In the genomic region with DNA sequence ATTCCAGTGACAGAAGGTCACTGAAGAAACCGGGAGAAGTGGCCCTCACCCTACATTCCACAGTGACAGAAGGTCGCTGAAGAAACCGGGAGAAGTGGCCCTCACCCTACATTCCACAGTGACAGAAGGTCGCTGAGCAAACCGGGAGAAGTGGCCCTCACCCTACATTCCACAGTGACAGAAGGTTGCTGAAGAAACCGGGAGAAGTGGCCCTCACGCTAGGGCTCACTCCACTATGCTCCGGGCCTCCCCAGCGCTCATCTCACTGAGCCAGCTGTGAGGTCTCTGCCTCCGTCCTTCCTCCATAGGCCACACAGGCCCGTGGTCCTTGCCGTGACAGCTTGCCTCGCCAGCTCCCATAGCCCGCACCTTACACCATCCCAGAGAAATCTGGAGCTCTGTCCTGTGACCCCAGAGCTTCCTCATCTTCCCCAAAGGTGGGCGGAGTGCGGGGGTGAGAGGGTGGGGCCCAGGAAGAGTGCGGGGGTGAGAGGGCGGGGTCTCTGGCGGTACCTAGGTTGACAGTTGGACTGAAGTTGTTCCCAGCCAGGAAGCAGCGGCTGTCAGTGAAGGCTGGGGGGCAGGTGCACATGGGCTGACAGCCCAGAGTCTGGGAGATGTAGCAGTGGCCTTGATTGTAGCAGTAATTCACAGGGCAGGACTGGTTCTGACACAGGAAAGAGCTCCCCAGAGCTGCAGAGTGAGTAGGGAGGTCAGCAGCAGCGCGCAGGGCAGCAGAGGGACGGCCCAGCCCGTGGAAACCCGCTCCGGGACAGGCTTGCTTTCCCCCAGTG, we compare ENCODE assay signal across 27 cellular contexts. TPM values are rescaled to one million over a fixed set of nuclear protein-coding genes. Genes with fewer than 3 reads are reported as not detected.
DNase-seq lines count a peak whose midpoint lies in the region; ATAC-seq, FAIRE-seq and TF ChIP-seq lines count a peak whose summit lies in the region.
"Had no signal": no experiment of that assay in that cellular context is flagged by ENCODE, and none has a peak within 500 bp of the region (broad histone marks: within the 10 kb centered on the region; RNA-seq: fewer than 3 reads in every experiment).

No MANE protein-coding gene starts in this region.

- H3K9me3 ChIP-seq in K562 (replicated peaks; ENCODE audit: control insufficient read depth, insufficient read depth, low read depth, low read length): no peaks in the 10 kb centered on the region
- H3K9me3 ChIP-seq: sigmoid colon, tibial artery had no signal

- TF ChIP-seq POLR2A in K562 (conservative IDR thresholded peaks at IDR 0.05) (no peak), lower leg skin (IDR thresholded peaks at IDR 0.05) (no peak)

- H3K9me1 ChIP-seq in K562 (ENCODE audit: control insufficient read depth, insufficient read depth, low read length): no peaks in the 10 kb centered on the region

- H4K20me1 ChIP-seq in K562 (replicated peaks; ENCODE audit: control insufficient read depth, insufficient read depth, low read length): no peaks in the 10 kb centered on the region; the same call in 1 of the 2 replicates

- H3K4me3 ChIP-seq in H7 (ENCODE audit: insufficient read depth, low read depth, low read length): no peak overlapping the region
- no peak overlapping the region for H3K4me3 ChIP-seq in K562
- no peak overlapping the region for H3K4me3 ChIP-seq in lower leg skin (ENCODE audit: low read depth, poor library complexity, severe bottlenecking)
- H3K4me3 ChIP-seq: sigmoid colon, tibial artery had no signal

- BruUV-seq in K562 (replicated peaks; lab: Mats Ljungman, UMichigan): no TSS peak

- TF ChIP-seq CTCF in K562 (IDR thresholded peaks at IDR 0.05 in 2 of 3, conservative IDR thresholded peaks at IDR 0.05 in 1 of 3; ENCODE audit: insufficient read depth in 2 of 3, low read depth in 1 of 3, low read length in 3 of 3) (no peak), lower leg skin (IDR thresholded peaks at IDR 0.05) (no peak), foreskin keratinocyte (conservative IDR thresholded peaks at IDR 0.05) (no peak)

- in situ Hi-C loops in K562 (cut with MboI): no loop called here

- peaks cover 0 to 25% of the 10 kb centered on the region in 2 experiments; a peak in 3 of 5 replicates for H3K4me1 ChIP-seq in K562 (replicated peaks in 1 of 2; ENCODE audit: control insufficient read depth in 2 of 2, insufficient read depth in 2 of 2, low read length in 2 of 2)
- H3K4me1 ChIP-seq in foreskin keratinocyte: no peaks in the 10 kb centered on the region

- peaks cover 6% of the 10 kb centered on the region; the same call in 1 of the 2 replicates for H3K27me3 ChIP-seq in H7 (ENCODE audit: control insufficient read depth, insufficient read depth, low read length)
- H3K27me3 ChIP-seq in K562 (ENCODE audit: control insufficient read depth in 2 of 2, insufficient read depth in 2 of 2, low read length in 2 of 2): peaks cover 8 to 45% of the 10 kb centered on the region in 2 experiments; a peak in 4 of 5 replicates
- peaks cover 3% of the 10 kb centered on the region for H3K27me3 ChIP-seq in foreskin keratinocyte

- no peak for TF ChIP-seq RAD21 in K562 (CRISPR knock-in tag; conservative IDR thresholded peaks at IDR 0.05 in 1 of 2, IDR thresholded peaks at IDR 0.05 in 1 of 2)

- no peak for TF ChIP-seq EP300 in K562 (IDR thresholded peaks at IDR 0.05; ENCODE audit: low read length)

- WGBS in K562 (ENCODE audit: insufficient coverage, low coverage, missing lambda C conversion rate): 22% methylated on average over 19 of the region's 26 CpGs
- WGBS in lower leg skin, 2 donors: 84 to 85% methylated on average over 26 of the region's 26 CpGs

- H3K4me2 ChIP-seq in K562 (ENCODE audit: insufficient read depth, low read length): no peak overlapping the region

- CTCF ChIA-PET in K562 (lab: Yijun Ruan, JAX; ENCODE audit: low intra/inter-chr PET ratio): no interaction called here

- no peak overlapping the region for H2AFZ ChIP-seq in K562 (ENCODE audit: low read depth, low read length)

- ATAC-seq in K562 (peak; percentile 14; the same call in 2 of the 3 replicates), HG03354 (IDR thresholded peaks at IDR 0.05; ENCODE audit: poor library complexity, severe bottlenecking, unreplicated experiment) (no peak), foreskin keratinocyte (no peak)
- ATAC-seq: activated CD4-positive, alpha-beta T cell treated with anti-CD3 and anti-CD28 coated beads for 36 hours; stimulated activated naive CD8-positive, alpha-beta T cell treated with anti-CD3 and anti-CD28 coated beads, Interleukin-15, amount 100 ng/mL, for 72 hours; T-helper 17 cell had no signal

- no peak for FAIRE-seq in K562 (lab: Jason Lieb, UNC)

- H3K36me3 ChIP-seq in H7 (replicated peaks; ENCODE audit: control insufficient read depth, insufficient read depth, low read length): no peaks in the 10 kb centered on the region
- H3K36me3 ChIP-seq in K562 (ENCODE audit: control insufficient read depth, insufficient read depth, low read length): no peaks in the 10 kb centered on the region
- H3K36me3 ChIP-seq: sigmoid colon, tibial artery had no signal

- DNase-seq in NCI-H1694 treated with DMSO at 0.1 percent for 48 hours (lab: John Stamatoyannopoulos, UW) (peak; percentile 16), NCI-H1694 (lab: John Stamatoyannopoulos, UW) (no peak), H7 (peak; percentile 73), K562 (ENCODE audit: extremely low read depth in 1 of 4, low spot score in 3 of 4) (peak; percentile 30 to 77 (median 56)), posterior vena cava (ENCODE audit: low spot score) (peak; percentile 61), lower leg skin (ENCODE audit: low spot score in 2 of 2) (no peak), foreskin keratinocyte (no peak)
- DNase-seq: 8988T; activated CD4-positive, alpha-beta T cell treated with anti-CD3 and anti-CD28 coated beads for 36 hours; activated naive CD4-positive, alpha-beta T cell treated with Interleukin-2 at 50 U/mL for 16 hours; activated T-cell treated with anti-CD3 and anti-CD28 coated beads, Interleukin-2, amount 50 U/mL, for 48 hours; AML-193; DMS79; effector CD4-positive, alpha-beta T cell; hippocampal formation; immature natural killer cell; NCI-H1048; sigmoid colon; stimulated activated CD4-positive, alpha-beta T cell treated with anti-CD3 and anti-CD28 coated beads, Interleukin-15, amount 100 ng/mL, for 24 hours; stimulated activated naive CD8-positive, alpha-beta T cell treated with anti-CD3 and anti-CD28 coated beads, Interleukin-15, amount 100 ng/mL, for 72 hours; T-helper 17 cell; tibial artery had no signal

- intact Hi-C loops in K562 (cut with micrococcal nuclease) (no loop called here), posterior vena cava (cut with DNase I) (no loop called here), lower leg skin (cut with DNase I; ENCODE audit: low total_unique reads) (no loop called here)

- H3K79me2 ChIP-seq in K562 (ENCODE audit: control insufficient read depth, insufficient read depth, low read length): no peaks in the 10 kb centered on the region

- POLR2A ChIA-PET in K562 (lab: Yijun Ruan, JAX): no interaction called here

- H3K9ac ChIP-seq in K562 (ENCODE audit: insufficient read depth in 1 of 2, low read depth in 2 of 2, low read length in 2 of 2): peak overlapping the region in 1 of 2 experiments; percentile 72; a peak in 1 of 4 replicates

- no peak overlapping the region for H3K27ac ChIP-seq in K562 (ENCODE audit: extremely low read depth, low read depth, low read length)
- H3K27ac ChIP-seq in foreskin keratinocyte: no peak overlapping the region
- H3K27ac ChIP-seq: sigmoid colon, tibial artery had no signal

RNA-seq across cellular contexts. Expression of a gene that starts 32.0 kb away (rescaled TPM):
- 0.52 and 0.69 TPM in 2 replicates for total RNA-seq in H7 (2014; rRNA removed; shearing (Covaris generic))
- 0.51 and 0.63 TPM in 2 replicates for total RNA-seq in K562 (2011; cell fraction: chromatin; rRNA removed; ENCODE audit: low replicate concordance)
- 0.17 and 0.39 TPM in 2 replicates for total RNA-seq in K562 (2011; cell fraction: nucleolus; rRNA removed)
- not detected in 2 replicates for total RNA-seq in K562 (2011; cell fraction: nucleoplasm; rRNA removed)
- total RNA-seq in K562 (2014; rRNA removed) (not detected in 2 replicates), K562 (2014; rRNA removed; fragmentation: Illumina TruSeq; extraction: Trizol) (not detected in 2 replicates), K562 (2015; rRNA removed; fragmentation: Illumina TruSeq; extraction: Trizol) (0.18 TPM in 1 of 2 replicates, not detected in the other), K562 (2021) (0.16 and 0.25 TPM in 2 replicates), posterior vena cava (1 to 10 TPM; 3.8 to 9.4 TPM), lower leg skin (10 to 100 TPM in 1 of 4 donors, 1 to 10 TPM in 3; 1.0 to 15.1 (median 5.5) TPM), foreskin keratinocyte (0.07 and 0.28 TPM in 2 replicates)
- polyA plus RNA-seq in K562 (2011; rRNA removed) (0.11 and 0.15 TPM in 2 replicates), K562 (2014; fragmentation: Illumina TruSeq; extraction: Trizol) (0.15 and 0.44 TPM in 2 replicates), K562 (2014; fragmentation: Nextera tagmentation; extraction: Ambion mirVana) (under 1 TPM in 1 of 2 experiments, not detected in 1; 0.03 TPM), K562 (2014; rRNA removed) (0.22 and 0.23 TPM in 2 replicates), foreskin keratinocyte (0.11 and 0.16 TPM in 2 replicates)
- polyA plus RNA-seq in K562 (2011; cell fraction: cytosol; rRNA removed): 0.09 and 0.12 TPM in 2 replicates
- 0.41 and 0.63 TPM in 2 replicates for polyA plus RNA-seq in K562 (2011; cell fraction: nucleus; rRNA removed)
- polyA plus RNA-seq in K562 (2012): 0.22 and 1.2 TPM in 2 replicates
- polyA minus RNA-seq in K562 (2011; rRNA and poly(A)+ RNA removed): not detected in 2 replicates
- polyA minus RNA-seq in K562 (2011; cell fraction: cytosol; rRNA and poly(A)+ RNA removed): not detected in 2 replicates
- polyA minus RNA-seq in K562 (2011; cell fraction: nucleus; rRNA and poly(A)+ RNA removed): not detected in 2 replicates
- total RNA-seq: SK-MEL-5 had no signal

RNA-seq across cellular contexts. Expression of a gene that starts 59.0 kb away (rescaled TPM):
- total RNA-seq in H7 (2014; rRNA removed; shearing (Covaris generic)): 3.5 and 4.0 TPM in 2 replicates
- total RNA-seq in K562 (2011; cell fraction: chromatin; rRNA removed; ENCODE audit: low replicate concordance): 7.6 and 11.7 TPM in 2 replicates
- 3.4 and 4.2 TPM in 2 replicates for total RNA-seq in K562 (2011; cell fraction: nucleolus; rRNA removed)
- total RNA-seq in K562 (2011; cell fraction: nucleoplasm; rRNA removed): 6.2 and 17.9 TPM in 2 replicates
- 0.12 TPM in 1 of 2 replicates, not detected in the other for total RNA-seq in K562 (2014; rRNA removed)
- under 0.01 and 0.03 TPM in 2 replicates for total RNA-seq in K562 (2014; rRNA removed; fragmentation: Illumina TruSeq; extraction: Trizol)
- total RNA-seq in K562 (2015; rRNA removed; fragmentation: Illumina TruSeq; extraction: Trizol): under 0.01 TPM in 1 of 2 replicates, not detected in the other
- total RNA-seq in K562 (2021): 0.11 and 0.31 TPM in 2 replicates
- 0.11 and 0.21 TPM in 2 replicates for polyA plus RNA-seq in K562 (2011; rRNA removed)
- polyA plus RNA-seq in K562 (2011; cell fraction: cytosol; rRNA removed): 0.16 and 0.61 TPM in 2 replicates
- polyA plus RNA-seq in K562 (2011; cell fraction: nucleus; rRNA removed): 1.00 and 2.9 TPM in 2 replicates
- 0.22 and 2.0 TPM in 2 replicates for polyA plus RNA-seq in K562 (2012)
- 0.10 and 0.11 TPM in 2 replicates for polyA plus RNA-seq in K562 (2014; fragmentation: Illumina TruSeq; extraction: Trizol)
- not detected for polyA plus RNA-seq in K562 (2014; fragmentation: Nextera tagmentation; extraction: Ambion mirVana)
- polyA plus RNA-seq in K562 (2014; rRNA removed): 0.07 TPM in 2 replicates
- polyA minus RNA-seq in K562 (2011; rRNA and poly(A)+ RNA removed): 0.33 and 1.0 TPM in 2 replicates
- polyA minus RNA-seq in K562 (2011; cell fraction: cytosol; rRNA and poly(A)+ RNA removed): 0.18 and 1.4 TPM in 2 replicates
- polyA minus RNA-seq in K562 (2011; cell fraction: nucleus; rRNA and poly(A)+ RNA removed): 0.44 and 1.8 TPM in 2 replicates
- not detected for total RNA-seq in posterior vena cava
- total RNA-seq in lower leg skin: not detected
- not detected in 2 replicates for total RNA-seq in foreskin keratinocyte
- polyA plus RNA-seq in foreskin keratinocyte: not detected in 2 replicates
- total RNA-seq: fibroblast of villous mesenchyme, liver, neural crest cell, SK-MEL-5, T-helper 17 cell had no signal
- polyA plus RNA-seq: liver had no signal

Comparison
In these comparisons a context has a peak if more than half of its experiments do, and no peak if none do; other contexts are left out.
1. DNase-seq: peak in NCI-H1694 treated with DMSO at 0.1 percent for 48 hours (single experiment), H7 (single experiment), K562 (4 of 4) and posterior vena cava (single experiment); none in NCI-H1694 (single experiment), lower leg skin (0 of 2) and foreskin keratinocyte (0 of 2).